In the genomic region with DNA sequence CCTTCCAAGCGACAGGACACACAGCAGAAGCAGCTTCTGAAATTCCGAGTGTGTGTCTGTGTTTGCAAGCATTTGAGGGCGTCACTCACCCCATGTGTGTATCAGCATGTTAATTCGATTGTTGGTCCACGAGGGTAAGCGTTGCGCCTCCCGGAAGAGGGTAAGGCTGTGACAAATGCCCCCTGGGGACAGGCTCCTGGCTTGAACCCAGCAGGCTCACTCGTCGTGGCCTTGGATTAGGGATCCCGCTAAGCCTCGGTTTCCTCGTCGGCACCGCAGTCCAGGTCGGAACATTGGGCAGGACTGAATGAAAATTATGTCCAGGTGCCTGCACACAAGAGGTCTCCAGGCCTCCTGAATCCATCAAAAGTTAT, we compare ENCODE assay signal across 8 cellular contexts. TPM values are rescaled to one million over a fixed set of nuclear protein-coding genes. Genes with fewer than 3 reads are reported as not detected.
DNase-seq lines count a peak whose midpoint lies in the region; ATAC-seq and TF ChIP-seq lines count a peak whose summit lies in the region.

No MANE protein-coding gene starts in this region.

- intact Hi-C loops in activated CD4-positive, alpha-beta T cell treated with anti-CD3 and anti-CD28 coated beads, Interleukin-2, amount 10 ng/mL, durations not matched to agents 24 days and 14 days (cut with micrococcal nuclease): no loop called here
- intact Hi-C loops in sciatic nerve (cut with DNase I): no loop called here

- H3K9me3 ChIP-seq in thoracic aorta: no peaks in the 10 kb centered on the region

- no peak for TF ChIP-seq CTCF in thoracic aorta (IDR thresholded peaks at IDR 0.05)

- CTCF ChIA-PET in activated CD4-positive, alpha-beta memory T cell treated with anti-CD3 and anti-CD28 coated beads, Interleukin-2, amount 10 ng/mL, durations not matched to agents 7 days and 5 days (lab: Charles Lee): interaction anchor here (2.4 kb wide), 1 partner anchor 45 kb away, joined by 15 read pairs; the partner anchor contains the start of gene TRAPPC5

- peak overlapping the region; percentile 65 for H3K4me3 ChIP-seq in thoracic aorta

- DNase-seq in activated CD4-positive, alpha-beta T cell treated with anti-CD3 and anti-CD28 coated beads, Interleukin-2, amount 10 ng/mL, durations not matched to agents 24 days and 14 days: no peak
- DNase-seq in activated CD4-positive, alpha-beta T cell treated with anti-CD3 and anti-CD28 coated beads for 48 hours: no peak
- no peak for DNase-seq in activated CD4-positive, alpha-beta memory T cell treated with anti-CD3 and anti-CD28 coated beads, Interleukin-2, amount 10 ng/mL, durations not matched to agents 7 days and 5 days
- DNase-seq in immature natural killer cell (no peak), thoracic aorta (ENCODE audit: low spot score) (no peak), HT-29 (ENCODE audit: low spot score) (no peak), sciatic nerve (ENCODE audit: low spot score) (no peak)

- H3K4me3 Mint-ChIP-seq in activated CD4-positive, alpha-beta T cell treated with anti-CD3 and anti-CD28 coated beads, Interleukin-2, amount 10 ng/mL, durations not matched to agents 24 days and 14 days: peak overlapping the region; percentile 86
- peak overlapping the region; percentile 79 for H3K4me3 Mint-ChIP-seq in activated CD4-positive, alpha-beta memory T cell treated with anti-CD3 and anti-CD28 coated beads, Interleukin-2, amount 10 ng/mL, durations not matched to agents 7 days and 5 days
- H3K4me3 Mint-ChIP-seq in immature natural killer cell: peak overlapping the region; percentile 82 to 87 (median 83)

- no peaks in the 10 kb centered on the region for H3K27me3 ChIP-seq in thoracic aorta (replicated peaks; ENCODE audit: insufficient read depth)

- POLR2A ChIA-PET in activated CD4-positive, alpha-beta memory T cell treated with anti-CD3 and anti-CD28 coated beads, Interleukin-2, amount 10 ng/mL, durations not matched to agents 7 days and 5 days (lab: Charles Lee): interaction anchor here (1.1 to 1.5 kb wide), 2 partner anchors 11 to 12 kb away, joined by 3 to 4 read pairs; no protein-coding TSS in a partner anchor

- H3K36me3 ChIP-seq in thoracic aorta: no peaks in the 10 kb centered on the region

- ATAC-seq in thoracic aorta (ENCODE audit: insufficient number of reproducible peaks, low FRiP score, low read depth) (no peak), GM21576 (IDR thresholded peaks at IDR 0.05; ENCODE audit: unreplicated experiment) (no peak), sciatic nerve (no peak)

- no peaks in the 10 kb centered on the region for H3K9me3 Mint-ChIP-seq in activated CD4-positive, alpha-beta T cell treated with anti-CD3 and anti-CD28 coated beads, Interleukin-2, amount 10 ng/mL, durations not matched to agents 24 days and 14 days
- H3K9me3 Mint-ChIP-seq in activated CD4-positive, alpha-beta memory T cell treated with anti-CD3 and anti-CD28 coated beads, Interleukin-2, amount 10 ng/mL, durations not matched to agents 7 days and 5 days: peaks cover 6% of the 10 kb centered on the region
- H3K9me3 Mint-ChIP-seq in immature natural killer cell: no peaks in the 10 kb centered on the region

- no peaks in the 10 kb centered on the region for H3K27me3 Mint-ChIP-seq in activated CD4-positive, alpha-beta T cell treated with anti-CD3 and anti-CD28 coated beads, Interleukin-2, amount 10 ng/mL, durations not matched to agents 24 days and 14 days
- no peaks in the 10 kb centered on the region for H3K27me3 Mint-ChIP-seq in activated CD4-positive, alpha-beta memory T cell treated with anti-CD3 and anti-CD28 coated beads, Interleukin-2, amount 10 ng/mL, durations not matched to agents 7 days and 5 days
- peaks cover 0 to 8% (median 0%) of the 10 kb centered on the region in 3 donors for H3K27me3 Mint-ChIP-seq in immature natural killer cell (ENCODE audit: low read depth in 3 of 3)

- peaks cover 27% of the 10 kb centered on the region for H3K4me1 Mint-ChIP-seq in activated CD4-positive, alpha-beta T cell treated with anti-CD3 and anti-CD28 coated beads, Interleukin-2, amount 10 ng/mL, durations not matched to agents 24 days and 14 days
- H3K4me1 Mint-ChIP-seq in activated CD4-positive, alpha-beta memory T cell treated with anti-CD3 and anti-CD28 coated beads, Interleukin-2, amount 10 ng/mL, durations not matched to agents 7 days and 5 days: peaks cover 40% of the 10 kb centered on the region
- H3K4me1 Mint-ChIP-seq in immature natural killer cell: peaks cover 41 to 45% of the 10 kb centered on the region in 2 donors

- no peak overlapping the region for H3K27ac ChIP-seq in thoracic aorta

- no peaks in the 10 kb centered on the region for H3K4me1 ChIP-seq in thoracic aorta (ENCODE audit: control insufficient read depth in 1 of 2, low read depth in 2 of 2)

- peak overlapping the region; percentile 89 for H3K27ac Mint-ChIP-seq in activated CD4-positive, alpha-beta T cell treated with anti-CD3 and anti-CD28 coated beads, Interleukin-2, amount 10 ng/mL, durations not matched to agents 24 days and 14 days
- peak overlapping the region; percentile 84 for H3K27ac Mint-ChIP-seq in activated CD4-positive, alpha-beta memory T cell treated with anti-CD3 and anti-CD28 coated beads, Interleukin-2, amount 10 ng/mL, durations not matched to agents 7 days and 5 days
- H3K27ac Mint-ChIP-seq in immature natural killer cell: peak overlapping the region; percentile 88 to 93 (median 90)

- H3K36me3 Mint-ChIP-seq in activated CD4-positive, alpha-beta T cell treated with anti-CD3 and anti-CD28 coated beads, Interleukin-2, amount 10 ng/mL, durations not matched to agents 24 days and 14 days (ENCODE audit: low read depth): peaks cover 18% of the 10 kb centered on the region
- H3K36me3 Mint-ChIP-seq in activated CD4-positive, alpha-beta memory T cell treated with anti-CD3 and anti-CD28 coated beads, Interleukin-2, amount 10 ng/mL, durations not matched to agents 7 days and 5 days (ENCODE audit: low read depth): peaks cover 29% of the 10 kb centered on the region
- peaks cover 3 to 6% (median 4%) of the 10 kb centered on the region in 3 donors for H3K36me3 Mint-ChIP-seq in immature natural killer cell

RNA-seq across cellular contexts. Expression of gene STXBP2, which starts 0.6 kb away (rescaled TPM):
- total RNA-seq in activated CD4-positive, alpha-beta T cell treated with anti-CD3 and anti-CD28 coated beads, Interleukin-2, amount 10 ng/mL, durations not matched to agents 24 days and 14 days: 83.4 and 84.3 TPM in 2 replicates
- total RNA-seq in activated CD4-positive, alpha-beta memory T cell treated with anti-CD3 and anti-CD28 coated beads, Interleukin-2, amount 10 ng/mL, durations not matched to agents 7 days and 5 days: 100 to 1,000 TPM; 169 to 171 TPM
- polyA plus RNA-seq in immature natural killer cell: 100 to 1,000 TPM in 2 of 3 donors, 10 to 100 TPM in 1; 73.7 to 115 (median 100) TPM
- total RNA-seq in thoracic aorta (10 to 100 TPM; 20.2 to 23.4 TPM), sciatic nerve (30.1 TPM)
- total RNA-seq in HT-29 (2014; rRNA removed; shearing (Covaris generic)): 66.4 and 73.3 TPM in 2 replicates

RNA-seq across cellular contexts. Expression of gene PCP2, which starts 2.8 kb away (rescaled TPM):
- 1.3 and 1.5 TPM in 2 replicates for total RNA-seq in activated CD4-positive, alpha-beta T cell treated with anti-CD3 and anti-CD28 coated beads, Interleukin-2, amount 10 ng/mL, durations not matched to agents 24 days and 14 days
- 1 to 10 TPM; 1.9 to 2.1 TPM for total RNA-seq in activated CD4-positive, alpha-beta memory T cell treated with anti-CD3 and anti-CD28 coated beads, Interleukin-2, amount 10 ng/mL, durations not matched to agents 7 days and 5 days
- under 1 TPM in 1 of 3 donors, not detected in 2; 0.58 TPM for polyA plus RNA-seq in immature natural killer cell
- total RNA-seq in thoracic aorta (not detected), sciatic nerve (not detected)
- total RNA-seq in HT-29 (2014; rRNA removed; shearing (Covaris generic)): not detected in 2 replicates

RNA-seq across cellular contexts. Expression of gene PET100, which starts 6.7 kb away (rescaled TPM):
- total RNA-seq in activated CD4-positive, alpha-beta T cell treated with anti-CD3 and anti-CD28 coated beads, Interleukin-2, amount 10 ng/mL, durations not matched to agents 24 days and 14 days: 99.2 and 110 TPM in 2 replicates
- 100 to 1,000 TPM; 123 to 136 TPM for total RNA-seq in activated CD4-positive, alpha-beta memory T cell treated with anti-CD3 and anti-CD28 coated beads, Interleukin-2, amount 10 ng/mL, durations not matched to agents 7 days and 5 days
- 100 to 1,000 TPM; 107 to 376 (median 255) TPM for polyA plus RNA-seq in immature natural killer cell
- total RNA-seq in thoracic aorta (10 to 100 TPM in 1 of 2 donors, 1 to 10 TPM in 1; 4.5 to 11.9 TPM), sciatic nerve (95.1 TPM)
- total RNA-seq in HT-29 (2014; rRNA removed; shearing (Covaris generic)): 26.6 and 27.7 TPM in 2 replicates

RNA-seq across cellular contexts. Expression of gene XAB2, which starts 7.0 kb away (rescaled TPM):
- total RNA-seq in activated CD4-positive, alpha-beta T cell treated with anti-CD3 and anti-CD28 coated beads, Interleukin-2, amount 10 ng/mL, durations not matched to agents 24 days and 14 days: 51.0 and 51.6 TPM in 2 replicates
- 10 to 100 TPM; 48.5 TPM for total RNA-seq in activated CD4-positive, alpha-beta memory T cell treated with anti-CD3 and anti-CD28 coated beads, Interleukin-2, amount 10 ng/mL, durations not matched to agents 7 days and 5 days
- polyA plus RNA-seq in immature natural killer cell: 10 to 100 TPM in 2 of 3 donors, 1 to 10 TPM in 1; 5.5 to 13.3 (median 12.4) TPM
- total RNA-seq in thoracic aorta (10 to 100 TPM; 34.1 to 40.6 TPM), sciatic nerve (34.0 TPM)
- 48.4 and 51.9 TPM in 2 replicates for total RNA-seq in HT-29 (2014; rRNA removed; shearing (Covaris generic))

RNA-seq across cellular contexts. Expression of gene RETN, which starts 32.5 kb away (rescaled TPM):
- not detected in 2 replicates for total RNA-seq in activated CD4-positive, alpha-beta T cell treated with anti-CD3 and anti-CD28 coated beads, Interleukin-2, amount 10 ng/mL, durations not matched to agents 24 days and 14 days
- total RNA-seq in activated CD4-positive, alpha-beta memory T cell treated with anti-CD3 and anti-CD28 coated beads, Interleukin-2, amount 10 ng/mL, durations not matched to agents 7 days and 5 days: not detected
- 1 to 10 TPM in 1 of 3 donors, not detected in 2; 1.4 TPM for polyA plus RNA-seq in immature natural killer cell
- not detected for total RNA-seq in thoracic aorta
- total RNA-seq in HT-29 (2014; rRNA removed; shearing (Covaris generic)): not detected in 2 replicates
- total RNA-seq in sciatic nerve: 1.1 TPM
